Comparison of ENCODE assay signal across 10 cellular contexts in genomic region chr6:37110455-37111155, GRCh38. TPM values are rescaled to one million over a fixed set of nuclear protein-coding genes. Genes with fewer than 3 reads are reported as not detected.
DNase-seq lines count a peak whose midpoint lies in the region; ATAC-seq lines count a peak whose summit lies in the region.
"Had no signal": no experiment of that assay in that cellular context is flagged by ENCODE, and none has a peak within 500 bp of the region (broad histone marks: within the 10 kb centered on the region; RNA-seq: fewer than 3 reads in every experiment).

No MANE protein-coding gene starts in this region.

- no peaks in the 10 kb centered on the region for H3K36me3 ChIP-seq in adipocyte (ENCODE audit: control insufficient read depth, insufficient read depth, low read length, severe bottlenecking)

- H3K4me1 Mint-ChIP-seq in activated CD4-positive, alpha-beta T cell treated with anti-CD3 and anti-CD28 coated beads, Interleukin-2, amount 10 ng/mL, durations not matched to agents 24 days and 14 days: peaks cover 15% of the 10 kb centered on the region
- peaks cover 0 to under 1% of the 10 kb centered on the region in 2 donors for H3K4me1 Mint-ChIP-seq in effector memory CD8-positive, alpha-beta T cell (ENCODE audit: low read depth in 2 of 2)

- peak; percentile 51 for ATAC-seq in HG03175 (IDR thresholded peaks at IDR 0.05; ENCODE audit: unreplicated experiment)
- ATAC-seq in effector memory CD8-positive, alpha-beta T cell (replicated peaks): no peak
- no peak for ATAC-seq in HG03460 (IDR thresholded peaks at IDR 0.05; ENCODE audit: unreplicated experiment)

- peak; percentile 69 for DNase-seq in activated CD4-positive, alpha-beta T cell treated with anti-CD3 and anti-CD28 coated beads, Interleukin-2, amount 10 ng/mL, durations not matched to agents 24 days and 14 days
- no peak for DNase-seq in activated CD4-positive, alpha-beta T cell treated with anti-CD3 and anti-CD28 coated beads, Interleukin-2, amount 50 U/mL, for 4 hours
- DNase-seq in adipocyte (ENCODE audit: low read depth): peak; percentile 42
- peak; percentile 59 for DNase-seq in stimulated activated CD8-positive, alpha-beta memory T cell treated with anti-CD3 and anti-CD28 coated beads, Interleukin-4, amount 100 ng/mL, for 48 hours
- no peak for DNase-seq in effector memory CD8-positive, alpha-beta T cell
- no peak for DNase-seq in midbrain (lab: John Stamatoyannopoulos, UW)
- DNase-seq: GOT3, NCI-H2029 had no signal

- H3K27ac Mint-ChIP-seq in activated CD4-positive, alpha-beta T cell treated with anti-CD3 and anti-CD28 coated beads, Interleukin-2, amount 10 ng/mL, durations not matched to agents 24 days and 14 days: peak overlapping the region; percentile 76
- H3K27ac Mint-ChIP-seq in effector memory CD8-positive, alpha-beta T cell: no peak overlapping the region

- peaks cover 2% of the 10 kb centered on the region for H3K27me3 Mint-ChIP-seq in activated CD4-positive, alpha-beta T cell treated with anti-CD3 and anti-CD28 coated beads, Interleukin-2, amount 10 ng/mL, durations not matched to agents 24 days and 14 days
- H3K27me3 Mint-ChIP-seq in effector memory CD8-positive, alpha-beta T cell: no peaks in the 10 kb centered on the region

- no peak overlapping the region for H3K4me3 ChIP-seq in adipocyte (ENCODE audit: low read length)

- H3K27me3 ChIP-seq in adipocyte (replicated peaks; ENCODE audit: control insufficient read depth, insufficient read depth, low read length): no peaks in the 10 kb centered on the region

- H3K4me1 ChIP-seq in adipocyte (ENCODE audit: control insufficient read depth, insufficient read depth, low read length): peaks cover 23% of the 10 kb centered on the region

- intact Hi-C loops in activated CD4-positive, alpha-beta T cell treated with anti-CD3 and anti-CD28 coated beads, Interleukin-2, amount 10 ng/mL, durations not matched to agents 24 days and 14 days (cut with micrococcal nuclease): loop anchor here (1.0 to 2.0 kb wide), 4 partner anchors 8 to 62 kb away; no protein-coding TSS in a partner anchor

- H3K9me3 ChIP-seq in adipocyte (ENCODE audit: control insufficient read depth, low read length): no peaks in the 10 kb centered on the region

- H3K4me3 Mint-ChIP-seq in activated CD4-positive, alpha-beta T cell treated with anti-CD3 and anti-CD28 coated beads, Interleukin-2, amount 10 ng/mL, durations not matched to agents 24 days and 14 days: no peak overlapping the region
- H3K4me3 Mint-ChIP-seq in effector memory CD8-positive, alpha-beta T cell: no peak overlapping the region

- no peak overlapping the region for H3K9ac ChIP-seq in adipocyte (ENCODE audit: low read length)

- H3K36me3 Mint-ChIP-seq in activated CD4-positive, alpha-beta T cell treated with anti-CD3 and anti-CD28 coated beads, Interleukin-2, amount 10 ng/mL, durations not matched to agents 24 days and 14 days (ENCODE audit: low read depth): no peaks in the 10 kb centered on the region
- H3K36me3 Mint-ChIP-seq in effector memory CD8-positive, alpha-beta T cell (ENCODE audit: insufficient read depth): peaks cover 4% of the 10 kb centered on the region

- no peaks in the 10 kb centered on the region for H3K9me3 Mint-ChIP-seq in activated CD4-positive, alpha-beta T cell treated with anti-CD3 and anti-CD28 coated beads, Interleukin-2, amount 10 ng/mL, durations not matched to agents 24 days and 14 days
- H3K9me3 Mint-ChIP-seq in effector memory CD8-positive, alpha-beta T cell: no peaks in the 10 kb centered on the region

RNA-seq across cellular contexts. Expression of gene PIM1, which starts 59.3 kb away (rescaled TPM):
- total RNA-seq in activated CD4-positive, alpha-beta T cell treated with anti-CD3 and anti-CD28 coated beads, Interleukin-2, amount 10 ng/mL, durations not matched to agents 24 days and 14 days: 153 and 158 TPM in 2 replicates

Comparison
In these comparisons a context has a peak if more than half of its experiments do, and no peak if none do; other contexts are left out.
1. DNase-seq: peak in activated CD4-positive, alpha-beta T cell treated with anti-CD3 and anti-CD28 coated beads, Interleukin-2, amount 10 ng/mL, durations not matched to agents 24 days and 14 days (single experiment), adipocyte (single experiment) and stimulated activated CD8-positive, alpha-beta memory T cell treated with anti-CD3 and anti-CD28 coated beads, Interleukin-4, amount 100 ng/mL, for 48 hours (single experiment); none in activated CD4-positive, alpha-beta T cell treated with anti-CD3 and anti-CD28 coated beads, Interleukin-2, amount 50 U/mL, for 4 hours (0 of 2), effector memory CD8-positive, alpha-beta T cell (0 of 3) and midbrain (single experiment).